28 cellular contexts compared by ENCODE assay signal in the genomic region with DNA sequence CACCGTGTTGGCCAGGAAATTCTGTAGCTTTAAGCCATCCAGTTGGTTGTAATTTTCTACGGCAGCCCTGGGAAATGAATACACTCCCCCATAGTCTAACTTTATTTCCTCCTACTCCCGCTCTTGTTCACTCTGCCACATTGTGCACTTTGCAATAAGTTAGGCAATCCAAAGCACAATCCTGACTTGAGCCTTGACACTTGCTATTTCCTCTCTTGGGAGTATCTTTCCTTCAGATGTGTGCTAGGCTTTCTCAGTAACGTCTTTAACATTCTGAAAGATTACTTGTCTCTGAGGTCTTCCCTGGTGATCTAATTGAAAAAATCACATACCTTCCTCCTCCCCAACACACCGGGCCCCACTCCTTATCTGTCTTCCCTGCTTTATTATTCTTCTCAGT.
DNase-seq lines count a peak whose midpoint lies in the region; ATAC-seq and TF ChIP-seq lines count a peak whose summit lies in the region.
"Had no signal": no experiment of that assay in that cellular context is flagged by ENCODE, and none has a peak within 500 bp of the region (broad histone marks: within the 10 kb centered on the region; RNA-seq: fewer than 3 reads in every experiment).

No MANE protein-coding gene starts in this region.

- H3K56ac ChIP-seq in H9 (ENCODE audit: insufficient read length, low read depth, low read length) = no peak overlapping the region

- H2AFZ ChIP-seq in H9 (ENCODE audit: low read length) (no peak overlapping the region), smooth muscle cell (ENCODE audit: low read depth) (peak overlapping the region; percentile 38)

- H4K91ac ChIP-seq in H9 (ENCODE audit: insufficient read length, low read depth, low read length) = no peak overlapping the region

- H3K36me3 Mint-ChIP-seq in H9 (ENCODE audit: insufficient read depth in 1 of 3, low read depth in 3 of 3) (peaks cover 0 to 10% (median 1%) of the 10 kb centered on the region in 3 experiments; a peak in 4 of 7 replicates), WTC11 (0 out of 2 replicates have a peak, but pooled peaks cover 4% of the 10 kb centered on the region), osteocyte (ENCODE audit: unreplicated experiment) (no peaks in the 10 kb centered on the region)

- TF ChIP-seq CTCF in H9 (conservative IDR thresholded peaks at IDR 0.05) (no peak), WTC11 (IDR thresholded peaks at IDR 0.05) (no peak), smooth muscle cell (IDR thresholded peaks at IDR 0.05; ENCODE audit: borderline replicate concordance, insufficient read depth, poor library complexity, severe bottlenecking) (no peak), osteocyte (IDR thresholded peaks at IDR 0.05) (no peak)

- H3K4me1 Mint-ChIP-seq in H9 = peaks cover 30 to 44% of the 10 kb centered on the region in 2 experiments
- peaks cover 41% of the 10 kb centered on the region for H3K4me1 Mint-ChIP-seq in WTC11
- peaks cover 6% of the 10 kb centered on the region for H3K4me1 Mint-ChIP-seq in osteocyte (ENCODE audit: unreplicated experiment)
- H3K4me1 Mint-ChIP-seq: activated CD4-positive, alpha-beta T cell treated with anti-CD3 and anti-CD28 coated beads, Interleukin-2, amount 10 ng/mL, durations not matched to agents 7 days and 5 days; naive thymus-derived CD4-positive, alpha-beta T cell had no signal

- ATAC-seq in WTC11 (no peak), left colon (peak; percentile 26), GM19467 (IDR thresholded peaks at IDR 0.05; ENCODE audit: unreplicated experiment) (no peak), GM18858 (IDR thresholded peaks at IDR 0.05; ENCODE audit: unreplicated experiment) (no peak)
- ATAC-seq: activated T-cell treated with anti-CD3 and anti-CD28 coated beads, Interleukin-2, amount 50 U/mL, for 72 hours; GM12878; naive thymus-derived CD4-positive, alpha-beta T cell had no signal

- no peak overlapping the region for H3K14ac ChIP-seq in H9 (ENCODE audit: insufficient read depth, low read length)

- peak overlapping the region in 2 of 3 experiments; percentile 5 to 75; a peak in 3 of 7 replicates for H3K27ac Mint-ChIP-seq in H9
- H3K27ac Mint-ChIP-seq in WTC11 = peak overlapping the region; percentile 69; the same call in 1 of the 2 replicates
- no peak overlapping the region for H3K27ac Mint-ChIP-seq in osteocyte (ENCODE audit: unreplicated experiment)
- H3K27ac Mint-ChIP-seq: activated CD4-positive, alpha-beta T cell treated with anti-CD3 and anti-CD28 coated beads, Interleukin-2, amount 10 ng/mL, durations not matched to agents 7 days and 5 days; activated T-cell treated with anti-CD3 and anti-CD28 coated beads, Interleukin-2, amount 50 U/mL, for 72 hours; naive thymus-derived CD4-positive, alpha-beta T cell had no signal

- no peak for DNase-seq in H9
- DNase-seq in WTC11 (ENCODE audit: low spot score) = no peak
- no peak for DNase-seq in left colon
- no peak for DNase-seq in smooth muscle cell (lab: John Stamatoyannopoulos, UW; ENCODE audit: unreplicated experiment)
- no peak for DNase-seq in osteocyte (ENCODE audit: extremely low spot score, unreplicated experiment)
- DNase-seq: activated CD4-positive, alpha-beta T cell treated with anti-CD3 and anti-CD28 coated beads, Interleukin-2, amount 10 ng/mL, durations not matched to agents 7 days and 5 days; activated naive CD4-positive, alpha-beta T cell treated with anti-CD3 and anti-CD28 coated beads, Interleukin-2, amount 50 U/mL, for 16 hours; activated T-cell treated with anti-CD3 and anti-CD28 coated beads, Interleukin-2, amount 50 U/mL, for 72 hours; central memory CD4-positive, alpha-beta T cell; dorsolateral prefrontal cortex; EL; left ventricle myocardium inferior; naive thymus-derived CD4-positive, alpha-beta T cell; NCI-H1092; NCI-H1694 treated with DMSO at 0.1 percent for 48 hours; NCI-H524 treated with DMSO at 0.1 percent for 48 hours; NK-92 treated with Interleukin-12 subunit alpha and Interleukin-12 subunit beta, amount 100 ng/mL, for 24 hours; Peyer's patch; SIG-M5; small intestine; stimulated activated CD4-positive, alpha-beta T cell treated with anti-CD3 and anti-CD28 coated beads, Interleukin-2, amount 100 ng/mL, for 24 hours; stomach; SW 1271; T1000 had no signal

- H2BK20ac ChIP-seq in H9 (ENCODE audit: low read depth, low read length, poor library complexity, severe bottlenecking) = no peak overlapping the region

- H4K5ac ChIP-seq in H9 (ENCODE audit: insufficient read length, low read depth, low read length) = no peak overlapping the region

- H3K27me3 Mint-ChIP-seq in H9 (ENCODE audit: low read depth) (no peaks in the 10 kb centered on the region), WTC11 (ENCODE audit: low read depth) (peaks cover 5% of the 10 kb centered on the region; the same call in 1 of the 2 replicates), osteocyte (ENCODE audit: unreplicated experiment) (peaks cover 50% of the 10 kb centered on the region)

- H4K8ac ChIP-seq in H9 (replicated peaks; ENCODE audit: insufficient read length, low read depth, low read length) = no peak overlapping the region

- H3K36me3 ChIP-seq in smooth muscle cell (ENCODE audit: low read depth) = no peaks in the 10 kb centered on the region
- H3K36me3 ChIP-seq: left ventricle myocardium inferior, Peyer's patch, stomach, tibial nerve had no signal

- H3K79me2 ChIP-seq in H9 (ENCODE audit: insufficient read depth, low read length) = no peaks in the 10 kb centered on the region
- no peaks in the 10 kb centered on the region for H3K79me2 ChIP-seq in smooth muscle cell (ENCODE audit: low read depth)

- intact Hi-C loops in left colon (cut with DNase I, micrococcal nuclease) = no loop called here

- H3K9me3 Mint-ChIP-seq in H9 (peaks cover 0 to 4% of the 10 kb centered on the region in 2 experiments; a peak in 3 of 5 replicates), WTC11 (peaks cover 14% of the 10 kb centered on the region), osteocyte (ENCODE audit: unreplicated experiment) (no peaks in the 10 kb centered on the region)
- H3K9me3 Mint-ChIP-seq: activated CD4-positive, alpha-beta T cell treated with anti-CD3 and anti-CD28 coated beads, Interleukin-2, amount 10 ng/mL, durations not matched to agents 7 days and 5 days; activated T-cell treated with anti-CD3 and anti-CD28 coated beads, Interleukin-2, amount 50 U/mL, for 72 hours had no signal

- H3K4me2 ChIP-seq in H9 (ENCODE audit: insufficient read depth, insufficient read length, low read length) (no peak overlapping the region), smooth muscle cell (no peak overlapping the region)

- CTCF ChIA-PET in WTC11 (lab: Charles Lee) = no interaction called here

- POLR2A ChIA-PET in WTC11 (lab: Charles Lee) = no interaction called here

- no peaks in the 10 kb centered on the region for H4K20me1 ChIP-seq in H9 (ENCODE audit: control insufficient read depth, insufficient read depth, insufficient read length)
- H4K20me1 ChIP-seq in smooth muscle cell (ENCODE audit: low read depth) = no peaks in the 10 kb centered on the region

- no peaks in the 10 kb centered on the region for H3K79me1 ChIP-seq in H9 (ENCODE audit: insufficient read depth, low read depth, low read length, poor library complexity, severe bottlenecking)

- no peak overlapping the region for H3K18ac ChIP-seq in H9 (ENCODE audit: insufficient read length, low read depth, low read length)

- no peak overlapping the region for H3T11ph ChIP-seq in H9 (ENCODE audit: low read length)

- H2AK5ac ChIP-seq in H9 (ENCODE audit: insufficient read length, low read length) = no peak overlapping the region

- no peaks in the 10 kb centered on the region for H3K23me2 ChIP-seq in H9 (ENCODE audit: insufficient read length, low read depth, low read length, poor library complexity, severe bottlenecking)

- WGBS in H9 (ENCODE audit: extremely low coverage, insufficient read length, low lambda C conversion rate) = no CpG with 5 or more reads among the region's 5 CpGs
- 62% methylated on average over 5 of the region's 5 CpGs for WGBS in smooth muscle cell (ENCODE audit: low lambda C conversion rate)

- no peak overlapping the region for H3K9ac ChIP-seq in H9 (ENCODE audit: extremely low read depth, insufficient read length, low read length)
- H3K9ac ChIP-seq in smooth muscle cell (ENCODE audit: low read depth) = no peak overlapping the region

- H3K23ac ChIP-seq in H9 (ENCODE audit: insufficient read length, low read depth, low read length) = no peak overlapping the region

- H2BK12ac ChIP-seq in H9 (ENCODE audit: insufficient read length, low read depth, low read length) = no peak overlapping the region

- H3F3A ChIP-seq in smooth muscle cell (ENCODE audit: low read depth) = no peaks in the 10 kb centered on the region

- no peaks in the 10 kb centered on the region for H3K9me3 ChIP-seq in H9 (ENCODE audit: control insufficient read depth, low read depth, low read length)
- H3K9me3 ChIP-seq in smooth muscle cell (replicated peaks; ENCODE audit: low read depth) = no peaks in the 10 kb centered on the region
- H3K9me3 ChIP-seq: Peyer's patch had no signal

- no peaks in the 10 kb centered on the region for H3K27me3 ChIP-seq in H9 (ENCODE audit: insufficient read depth, low read length)
- H3K27me3 ChIP-seq in smooth muscle cell (ENCODE audit: low read depth) = no peaks in the 10 kb centered on the region
- H3K27me3 ChIP-seq: dorsolateral prefrontal cortex, Peyer's patch, stomach, tibial nerve had no signal

- H3K4me1 ChIP-seq in H9 (ENCODE audit: insufficient read depth, low read length) (peaks cover 7% of the 10 kb centered on the region), smooth muscle cell (ENCODE audit: low read depth) (peaks cover 5% of the 10 kb centered on the region)
- H3K4me1 ChIP-seq: left ventricle myocardium inferior, Peyer's patch, tibial nerve had no signal

- no peak overlapping the region for H3K4me3 ChIP-seq in smooth muscle cell
- H3K4me3 ChIP-seq: dorsolateral prefrontal cortex, GM12878, left ventricle myocardium inferior, Peyer's patch, stomach, tibial nerve had no signal

- no peak overlapping the region for H2BK5ac ChIP-seq in H9 (ENCODE audit: insufficient read length, low read length)

- H3K4me3 Mint-ChIP-seq in H9 (no peak overlapping the region), WTC11 (no peak overlapping the region), osteocyte (ENCODE audit: unreplicated experiment) (no peak overlapping the region)
- H3K4me3 Mint-ChIP-seq: activated CD4-positive, alpha-beta T cell treated with anti-CD3 and anti-CD28 coated beads, Interleukin-2, amount 10 ng/mL, durations not matched to agents 7 days and 5 days; activated T-cell treated with anti-CD3 and anti-CD28 coated beads, Interleukin-2, amount 50 U/mL, for 72 hours; naive thymus-derived CD4-positive, alpha-beta T cell had no signal

- no peak overlapping the region for H3K27ac ChIP-seq in H9 (ENCODE audit: insufficient read length, low read depth, low read length)
- no peak overlapping the region for H3K27ac ChIP-seq in smooth muscle cell (ENCODE audit: low read depth)
- H3K27ac ChIP-seq: dorsolateral prefrontal cortex, left ventricle myocardium inferior, Peyer's patch, tibial nerve had no signal

- no peak overlapping the region for H2BK15ac ChIP-seq in H9 (ENCODE audit: low read depth, low read length)

- H2BK120ac ChIP-seq in H9 (ENCODE audit: low read depth, low read length, poor library complexity, severe bottlenecking) = no peak overlapping the region

- H3K4ac ChIP-seq in H9 (ENCODE audit: low read depth, low read length) = no peak overlapping the region

TF ChIP-seq in WTC11, 78 proteins besides CTCF, POLR2A, EP300 and RAD21 (continues in another document):
- TF ChIP-seq JUN (CRISPR knock-in tag; IDR thresholded peaks at IDR 0.05) (no peak), SMAD4 (CRISPR knock-in tag; IDR thresholded peaks at IDR 0.05) (no peak)
